Comparison of ENCODE assay signal across 8 cellular contexts in the genomic region with DNA sequence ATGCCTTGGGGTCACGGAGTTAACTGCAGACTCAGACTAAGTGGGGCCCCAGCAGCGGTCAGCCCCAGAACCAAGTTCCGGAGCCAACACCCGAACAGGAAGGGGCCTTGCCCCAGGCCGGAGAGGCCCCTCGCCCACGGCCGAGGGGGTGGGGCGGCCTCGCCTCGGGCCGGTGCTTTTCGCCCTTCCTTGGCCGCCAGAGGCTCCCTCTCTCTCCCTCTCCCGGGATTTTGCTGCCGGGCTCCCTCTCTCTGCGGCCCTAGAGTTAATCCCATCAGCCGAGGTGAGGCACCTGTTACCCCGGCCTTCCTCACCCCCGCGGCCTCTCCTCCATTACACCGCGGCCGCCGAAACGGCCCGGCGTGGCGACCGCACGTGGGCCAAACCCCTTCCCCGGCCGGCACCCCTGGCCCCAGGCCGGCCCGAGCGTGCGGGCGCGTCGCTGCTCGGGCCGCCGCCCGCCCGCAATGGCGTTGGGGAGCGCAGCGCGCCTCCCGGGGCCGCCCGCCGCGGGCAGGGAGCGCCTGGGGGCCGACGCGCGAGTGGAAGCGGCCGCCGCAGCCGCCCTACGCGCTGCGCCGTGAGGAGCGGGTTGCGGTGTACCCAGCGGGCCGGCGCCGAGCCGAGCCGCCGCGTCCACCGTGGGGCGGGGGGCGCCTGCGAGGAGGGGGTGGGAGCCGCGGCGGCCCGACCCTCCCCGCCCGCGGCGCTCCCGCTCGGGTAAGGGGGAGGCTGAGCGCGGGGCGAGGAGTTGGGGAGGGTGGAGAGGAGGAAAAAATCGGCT. TPM values are rescaled to one million over a fixed set of nuclear protein-coding genes. Genes with fewer than 3 reads are reported as not detected.
DNase-seq lines count a peak whose midpoint lies in the region; ATAC-seq and TF ChIP-seq lines count a peak whose summit lies in the region.

A gene (plus strand): TSS at position 175 of the 784 bp plus-strand sequence. CDS start 2,520 bp downstream, outside the sequence.

- no peaks in the 10 kb centered on the region for H3K4me1 ChIP-seq in breast epithelium
- H3K4me1 ChIP-seq in gastrocnemius medialis: peaks cover 13 to 18% of the 10 kb centered on the region in 2 donors

- H3K9me3 ChIP-seq in breast epithelium: no peaks in the 10 kb centered on the region
- no peaks in the 10 kb centered on the region for H3K9me3 ChIP-seq in gastrocnemius medialis

- TF ChIP-seq POLR2A in breast epithelium (IDR thresholded peaks at IDR 0.05) (no peak), gastrocnemius medialis (IDR thresholded peaks at IDR 0.05) (no peak)

- in situ Hi-C loops in gastrocnemius medialis (cut with MboI; ENCODE audit: low sequenced_read_pairs in 4 of 4): no loop called here

- ATAC-seq in GM19463 (IDR thresholded peaks at IDR 0.05; ENCODE audit: unreplicated experiment) (peak; percentile 56), gastrocnemius medialis (peak; percentile 85 to 87)

- H3K27ac ChIP-seq in breast epithelium (peak within 1 kb of the TSS; percentile 80 to 90), gastrocnemius medialis (peak within 1 kb of the TSS; percentile 68 to 72 (median 71))

- intact Hi-C loops in breast epithelium (cut with DNase I; ENCODE audit: low total_unique reads): no loop called here
- intact Hi-C loops in gastrocnemius medialis (cut with DNase I; ENCODE audit: low total_unique reads): loop anchor here (10.0 kb wide), 1 partner anchor 297 kb away; no protein-coding TSS in a partner anchor

- DNase-seq in 8988T (peak; percentile 59), NCI-H226 (peak; percentile 52), breast epithelium (ENCODE audit: low spot score in 2 of 2) (no peak), inferior parietal cortex (ENCODE audit: extremely low spot score) (peak; percentile 61), gastrocnemius medialis (peak; percentile 35 to 64), NCI-H1048 (lab: John Stamatoyannopoulos, UW) (no peak)
- DNase-seq in activated CD8-positive, alpha-beta memory T cell treated with anti-CD3 and anti-CD28 coated beads for 24 hours: no peak

- no peaks in the 10 kb centered on the region for H3K36me3 ChIP-seq in breast epithelium
- H3K36me3 ChIP-seq in gastrocnemius medialis: no peaks in the 10 kb centered on the region

- H3K27me3 ChIP-seq in breast epithelium (no peaks in the 10 kb centered on the region), gastrocnemius medialis (no peaks in the 10 kb centered on the region)

- peak in 1 of 3 donors; percentile 17 for TF ChIP-seq CTCF in breast epithelium (IDR thresholded peaks at IDR 0.05)
- peak in 4 of 5 experiments; percentile 13 to 48 (median 30) for TF ChIP-seq CTCF in gastrocnemius medialis (IDR thresholded peaks at IDR 0.05 in 4 of 5, conservative IDR thresholded peaks at IDR 0.05 in 1 of 5)

- H3K4me3 ChIP-seq in breast epithelium (peak within 1 kb of the TSS; percentile 54 to 88 (median 67)), gastrocnemius medialis (peak within 1 kb of the TSS; percentile 61 to 74 (median 68))

RNA-seq across cellular contexts. Expression of the gene that starts here (rescaled TPM):
- total RNA-seq in breast epithelium (10 to 100 TPM in 2 of 3 donors, 1 to 10 TPM in 1; 7.5 to 34.7 (median 19.3) TPM), gastrocnemius medialis (10 to 100 TPM in 3 of 4 donors, 1 to 10 TPM in 1; 5.9 to 38.2 (median 13.7) TPM)

Comparison
In these comparisons a context has a peak if more than half of its experiments do, and no peak if none do; other contexts are left out.
1. DNase-seq: peak in 8988T (single experiment), NCI-H226 (single experiment), inferior parietal cortex (single experiment) and gastrocnemius medialis (2 of 2); none in breast epithelium (0 of 2), NCI-H1048 (single experiment) and activated CD8-positive, alpha-beta memory T cell treated with anti-CD3 and anti-CD28 coated beads for 24 hours (single experiment).